Comparison of ENCODE assay signal across 1 cellular context in genomic region chr2:151728736-151729415, GRCh38.
TF ChIP-seq lines count a peak whose summit lies in the region.

No MANE protein-coding gene starts in this region.

TF ChIP-seq in K562, 482 proteins besides CTCF, POLR2A, EP300 and RAD21 (continued from another document):
- TF ChIP-seq GTF3C2 (IDR thresholded peaks at IDR 0.05; ENCODE audit: borderline replicate concordance, extremely low read depth, insufficient read length) (no peak), HMBOX1 (IDR thresholded peaks at IDR 0.05) (peak; percentile 48)
